ENCODE assay signal across 11 cellular contexts in the genomic region with DNA sequence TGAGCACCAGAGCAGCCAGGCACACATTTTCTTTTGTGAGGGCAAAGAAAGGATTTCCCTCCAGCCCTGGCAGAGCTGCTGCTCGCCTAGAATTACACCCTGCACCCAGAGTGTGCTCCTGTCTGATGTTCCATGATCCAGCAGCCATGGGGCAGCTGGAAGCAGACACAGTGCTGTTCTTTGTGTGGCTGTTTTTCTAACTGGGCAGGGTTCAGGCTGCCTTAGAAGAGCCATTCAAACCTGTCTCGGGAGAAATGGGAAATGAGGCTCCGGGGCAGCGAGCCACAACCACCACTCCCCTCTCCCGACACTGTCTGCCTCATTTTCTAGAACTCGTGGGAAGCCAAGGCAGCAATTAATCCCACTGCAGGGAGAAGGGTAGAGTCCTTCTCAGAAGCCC. TPM values are rescaled to one million over a fixed set of nuclear protein-coding genes. Genes with fewer than 3 reads are reported as not detected.
A peak's percentile ranks its signal among the peaks of the same experiment; 100 is the strongest.
DNase-seq lines count a peak whose midpoint lies in the region; ATAC-seq and TF ChIP-seq lines count a peak whose summit lies in the region.
"Had no signal": no experiment of that assay in that cellular context is flagged by ENCODE, and none has a peak within 500 bp of the region (broad histone marks: within the 10 kb centered on the region; RNA-seq: fewer than 3 reads in every experiment).

No MANE protein-coding gene starts in this region.

- ATAC-seq in GM23338 (no peak), GM19324 (IDR thresholded peaks at IDR 0.05; ENCODE audit: low FRiP score, unreplicated experiment) (no peak)

- TF ChIP-seq CTCF in GM23338 (conservative IDR thresholded peaks at IDR 0.05; ENCODE audit: low read depth in 2 of 2) (no peak), prostate gland (IDR thresholded peaks at IDR 0.05) (no peak)

- 29% methylated on average over 6 of the region's 6 CpGs for WGBS in prostate gland

- H3K9me3 Mint-ChIP-seq in GM23338 = peaks cover 8% of the 10 kb centered on the region; the same call in 1 of the 3 replicates
- peaks cover 12% of the 10 kb centered on the region for H3K9me3 Mint-ChIP-seq in activated naive CD8-positive, alpha-beta T cell treated with anti-CD3 and anti-CD28 coated beads for 36 hours

- no peaks in the 10 kb centered on the region; the same call in 1 of the 2 replicates for H3F3A ChIP-seq in GM23338 (replicated peaks; ENCODE audit: low read depth)

- H3K36me3 ChIP-seq in GM23338 (ENCODE audit: insufficient read depth) = peaks cover 13% of the 10 kb centered on the region
- peaks cover 4 to 15% of the 10 kb centered on the region in 2 donors for H3K36me3 ChIP-seq in prostate gland
- H3K36me3 ChIP-seq: ovary had no signal

- H3K27me3 ChIP-seq in GM23338 (ENCODE audit: insufficient read depth) (no peaks in the 10 kb centered on the region), prostate gland (replicated peaks; ENCODE audit: insufficient read depth) (no peaks in the 10 kb centered on the region)
- H3K27me3 ChIP-seq: ovary had no signal

- H4K20me1 ChIP-seq in GM23338 (replicated peaks; ENCODE audit: insufficient read depth) = 0 out of 2 replicates have a peak, but pooled peaks cover 6% of the 10 kb centered on the region

- H3K27ac ChIP-seq in GM23338 (ENCODE audit: low read depth) (0 out of 2 replicates have a peak overlapping the region, but pooled peaks have one; percentile 66), prostate gland (peak overlapping the region; percentile 44 to 56)
- H3K27ac ChIP-seq: ovary had no signal

- H3K27me3 Mint-ChIP-seq in GM23338 (ENCODE audit: insufficient read depth, low read depth, poor library complexity) = peaks cover 11% of the 10 kb centered on the region
- no peaks in the 10 kb centered on the region for H3K27me3 Mint-ChIP-seq in activated naive CD8-positive, alpha-beta T cell treated with anti-CD3 and anti-CD28 coated beads for 36 hours

- no peaks in the 10 kb centered on the region for H3K9me2 ChIP-seq in GM23338 (ENCODE audit: insufficient read depth)

- H3K4me3 ChIP-seq in GM23338 = no peak overlapping the region
- H3K4me3 ChIP-seq in prostate gland = no peak overlapping the region
- H3K4me3 ChIP-seq: ovary had no signal

- H3K9me3 ChIP-seq in prostate gland = no peaks in the 10 kb centered on the region

- peaks cover 15% of the 10 kb centered on the region for H3K4me1 Mint-ChIP-seq in GM23338
- H3K4me1 Mint-ChIP-seq in activated naive CD8-positive, alpha-beta T cell treated with anti-CD3 and anti-CD28 coated beads for 36 hours = peaks cover 57% of the 10 kb centered on the region

- H3K79me2 ChIP-seq in GM23338 (replicated peaks; ENCODE audit: insufficient read depth) = peaks cover 68% of the 10 kb centered on the region

- no peak overlapping the region for H3K27ac Mint-ChIP-seq in GM23338
- peak overlapping the region; percentile 62 for H3K27ac Mint-ChIP-seq in activated naive CD8-positive, alpha-beta T cell treated with anti-CD3 and anti-CD28 coated beads for 36 hours

- DNase-seq in GM23338 (ENCODE audit: low spot score) = no peak
- no peak for DNase-seq in activated naive CD8-positive, alpha-beta T cell treated with anti-CD3 and anti-CD28 coated beads for 36 hours
- peak; percentile 72 to 89 for DNase-seq in hippocampal formation (lab: John Stamatoyannopoulos, UW)
- peak; percentile 17 for DNase-seq in prostate gland (ENCODE audit: low spot score)
- DNase-seq in A172 (ENCODE audit: low spot score) = no peak
- no peak for DNase-seq in AML-193 (lab: John Stamatoyannopoulos, UW)
- DNase-seq in stimulated activated CD4-positive, alpha-beta T cell treated with anti-CD3 and anti-CD28 coated beads, Interleukin-2, amount 100 ng/mL, for 24 hours = no peak
- DNase-seq: DMS79, IMR-90, ovary had no signal

- TF ChIP-seq POLR2A in prostate gland (IDR thresholded peaks at IDR 0.05) = no peak

- intact Hi-C loops in prostate gland (cut with DNase I) = no loop called here

- no peak overlapping the region for H2AFZ ChIP-seq in GM23338

- peaks cover 33% of the 10 kb centered on the region for H3K36me3 Mint-ChIP-seq in GM23338 (ENCODE audit: low read depth)
- H3K36me3 Mint-ChIP-seq in activated naive CD8-positive, alpha-beta T cell treated with anti-CD3 and anti-CD28 coated beads for 36 hours = peaks cover 41% of the 10 kb centered on the region

- H3K4me1 ChIP-seq in GM23338 (ENCODE audit: insufficient read depth) = peaks cover 20% of the 10 kb centered on the region
- H3K4me1 ChIP-seq in prostate gland (replicated peaks) = peaks cover 4% of the 10 kb centered on the region

- no peak overlapping the region for H3K4me3 Mint-ChIP-seq in GM23338
- H3K4me3 Mint-ChIP-seq in activated naive CD8-positive, alpha-beta T cell treated with anti-CD3 and anti-CD28 coated beads for 36 hours = no peak overlapping the region

- no peak overlapping the region for H3K4me2 ChIP-seq in GM23338

TF ChIP-seq in GM23338, 12 proteins besides CTCF, POLR2A, EP300 and RAD21:
- no peak for TF ChIP-seq STAT1 (IDR thresholded peaks at IDR 0.05; ENCODE audit: unreplicated experiment)

RNA-seq across cellular contexts. Expression of a gene that starts 28.9 kb away (rescaled TPM):
- 131 and 139 TPM in 2 replicates for total RNA-seq in GM23338 (2014; rRNA removed; shearing (Covaris generic))
- polyA plus RNA-seq in GM23338 (2016; fragmentation: Nextera tagmentation; extraction: Ambion mirVana) = 147 and 158 TPM in 2 replicates
- total RNA-seq in activated naive CD8-positive, alpha-beta T cell treated with anti-CD3 and anti-CD28 coated beads for 36 hours = 100 to 1,000 TPM; 127 to 130 TPM
- total RNA-seq in prostate gland = 100 to 1,000 TPM in 1 of 2 donors, 10 to 100 TPM in 1; 92.5 to 137 TPM
- total RNA-seq in A172 (2014; rRNA removed; shearing (Covaris generic)) = 30.1 and 38.4 TPM in 2 replicates

Comparison
In these comparisons a context has a peak if more than half of its experiments do, and no peak if none do; other contexts are left out.
1. DNase-seq: peak in hippocampal formation (2 of 2) and prostate gland (single experiment); none in GM23338 (single experiment), activated naive CD8-positive, alpha-beta T cell treated with anti-CD3 and anti-CD28 coated beads for 36 hours (single experiment), A172 (single experiment), AML-193 (0 of 2) and stimulated activated CD4-positive, alpha-beta T cell treated with anti-CD3 and anti-CD28 coated beads, Interleukin-2, amount 100 ng/mL, for 24 hours (0 of 2).